ENCODE assay signal across 14 cellular contexts in the genomic region with DNA sequence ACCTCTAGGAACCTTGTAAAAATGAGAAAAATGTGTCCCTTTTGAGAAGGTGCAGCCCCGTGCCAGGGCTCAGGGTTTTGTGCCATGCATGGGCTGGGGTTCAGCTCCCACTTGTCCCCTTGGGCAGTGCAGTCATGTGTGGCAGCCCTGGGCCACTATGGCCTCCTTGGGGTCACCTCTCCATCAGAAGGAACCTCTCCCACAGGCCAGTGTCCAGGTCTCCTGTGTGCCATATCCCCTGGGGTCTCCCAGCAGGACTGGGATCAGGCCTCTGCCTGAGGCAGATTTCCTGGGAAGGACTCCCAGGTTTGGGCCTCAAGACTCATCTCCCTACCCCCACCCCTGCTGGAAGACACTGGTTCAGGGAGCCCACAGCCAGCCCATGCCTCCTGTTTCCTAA.
DNase-seq lines count a peak whose midpoint lies in the region; ATAC-seq and TF ChIP-seq lines count a peak whose summit lies in the region.
"Had no signal": no experiment of that assay in that cellular context is flagged by ENCODE, and none has a peak within 500 bp of the region (broad histone marks: within the 10 kb centered on the region; RNA-seq: fewer than 3 reads in every experiment).

No MANE protein-coding gene starts in this region.

- H3K4me1 Mint-ChIP-seq in activated B cell treated with CpG ODN at 0.5 μM for 24 hours = peaks cover 4% of the 10 kb centered on the region
- H3K4me1 Mint-ChIP-seq in memory B cell = peaks cover 8% of the 10 kb centered on the region
- H3K4me1 Mint-ChIP-seq in stimulated activated naive B cell treated with anti-CD40 and anti-IgM and Interleukin-4, amounts not matched to agents 10 μg/mL and 1 μg/mL and 100 μg/mL, for 72 hours = peaks cover 14 to 30% of the 10 kb centered on the region in 2 donors
- H3K4me1 Mint-ChIP-seq: CD4-positive, CD25-positive, alpha-beta regulatory T cell had no signal

- H3K36me3 Mint-ChIP-seq in activated B cell treated with CpG ODN at 0.5 μM for 24 hours (ENCODE audit: low read depth) (peaks cover 41% of the 10 kb centered on the region), memory B cell (peaks cover 27% of the 10 kb centered on the region)
- H3K36me3 Mint-ChIP-seq in stimulated activated naive B cell treated with anti-CD40 and anti-IgM and Interleukin-4, amounts not matched to agents 10 μg/mL and 1 μg/mL and 100 μg/mL, for 72 hours = peaks cover 34 to 62% of the 10 kb centered on the region in 2 donors
- H3K36me3 Mint-ChIP-seq: CD4-positive, CD25-positive, alpha-beta regulatory T cell; CD8-positive, alpha-beta T cell had no signal

- DNase-seq in activated B cell treated with CpG ODN at 0.5 μM for 24 hours (no peak), memory B cell (ENCODE audit: low spot score in 2 of 2) (no peak), AG08396 (ENCODE audit: low spot score) (no peak)
- DNase-seq in stimulated activated naive B cell treated with anti-CD40 and anti-IgM and Interleukin-4, amounts not matched to agents 10 μg/mL and 1 μg/mL and 100 μg/mL, for 72 hours = no peak
- DNase-seq in stimulated activated CD4-positive, alpha-beta T cell treated with anti-CD3 and anti-CD28 coated beads, Interleukin-2, amount 100 ng/mL, for 24 hours = no peak
- DNase-seq: AML-193; Caco-2; CD4-positive, CD25-positive, alpha-beta regulatory T cell; CD8-positive, alpha-beta T cell; DMS153; DND-41; GOT3; HFFc6 had no signal

- CTCF ChIA-PET in activated B cell treated with CpG ODN at 0.5 μM for 24 hours (lab: Charles Lee) = no interaction called here

- H3K27me3 Mint-ChIP-seq in activated B cell treated with CpG ODN at 0.5 μM for 24 hours (no peaks in the 10 kb centered on the region), memory B cell (no peaks in the 10 kb centered on the region)
- no peaks in the 10 kb centered on the region for H3K27me3 Mint-ChIP-seq in stimulated activated naive B cell treated with anti-CD40 and anti-IgM and Interleukin-4, amounts not matched to agents 10 μg/mL and 1 μg/mL and 100 μg/mL, for 72 hours

- H3K4me3 Mint-ChIP-seq in activated B cell treated with CpG ODN at 0.5 μM for 24 hours (no peak overlapping the region), memory B cell (no peak overlapping the region)
- H3K4me3 Mint-ChIP-seq in stimulated activated naive B cell treated with anti-CD40 and anti-IgM and Interleukin-4, amounts not matched to agents 10 μg/mL and 1 μg/mL and 100 μg/mL, for 72 hours = no peak overlapping the region
- H3K4me3 Mint-ChIP-seq: CD4-positive, CD25-positive, alpha-beta regulatory T cell; CD8-positive, alpha-beta T cell; HFFc6 had no signal

- no peak for TF ChIP-seq CTCF in activated B cell treated with CpG ODN at 0.5 μM for 24 hours (IDR thresholded peaks at IDR 0.05)

- ATAC-seq in activated B cell treated with CpG ODN at 0.5 μM for 24 hours (ENCODE audit: low read depth) = no peak
- no peak for ATAC-seq in memory B cell (ENCODE audit: low read depth)
- ATAC-seq in stimulated activated naive B cell treated with anti-CD40 and anti-IgM and Interleukin-4, amounts not matched to agents 10 μg/mL and 1 μg/mL and 100 μg/mL, for 72 hours (replicated peaks) = no peak
- ATAC-seq in HG03097 (IDR thresholded peaks at IDR 0.05; ENCODE audit: low FRiP score, unreplicated experiment) = no peak
- ATAC-seq: CD8-positive, alpha-beta T cell had no signal

- H3K9me3 Mint-ChIP-seq in activated B cell treated with CpG ODN at 0.5 μM for 24 hours (no peaks in the 10 kb centered on the region), memory B cell (no peaks in the 10 kb centered on the region)
- no peaks in the 10 kb centered on the region for H3K9me3 Mint-ChIP-seq in stimulated activated naive B cell treated with anti-CD40 and anti-IgM and Interleukin-4, amounts not matched to agents 10 μg/mL and 1 μg/mL and 100 μg/mL, for 72 hours
- H3K9me3 Mint-ChIP-seq: CD4-positive, CD25-positive, alpha-beta regulatory T cell; CD8-positive, alpha-beta T cell; HFFc6 had no signal

- H3K27ac Mint-ChIP-seq in activated B cell treated with CpG ODN at 0.5 μM for 24 hours (peak overlapping the region; percentile 50), memory B cell (peak overlapping the region; percentile 84)
- H3K27ac Mint-ChIP-seq in stimulated activated naive B cell treated with anti-CD40 and anti-IgM and Interleukin-4, amounts not matched to agents 10 μg/mL and 1 μg/mL and 100 μg/mL, for 72 hours = peak overlapping the region; percentile 90
- H3K27ac Mint-ChIP-seq: CD8-positive, alpha-beta T cell; HFFc6 had no signal

- intact Hi-C loops in activated B cell treated with CpG ODN at 0.5 μM for 24 hours (cut with micrococcal nuclease) = no loop called here

- POLR2A ChIA-PET in activated B cell treated with CpG ODN at 0.5 μM for 24 hours (lab: Charles Lee) = interaction anchor here (1.0 kb wide), 1 partner anchor 10 kb away, joined by 4 read pairs; no protein-coding TSS in a partner anchor
